Comparison of ENCODE assay signal across 25 cellular contexts in genomic region chr2:17835511-17835910, GRCh38. TPM values are rescaled to one million over a fixed set of nuclear protein-coding genes. Genes with fewer than 3 reads are reported as not detected.
DNase-seq lines count a peak whose midpoint lies in the region; ATAC-seq, FAIRE-seq and TF ChIP-seq lines count a peak whose summit lies in the region.
"Had no signal": no experiment of that assay in that cellular context is flagged by ENCODE, and none has a peak within 500 bp of the region (broad histone marks: within the 10 kb centered on the region; RNA-seq: fewer than 3 reads in every experiment).

No MANE protein-coding gene starts in this region.

- H3K14ac ChIP-seq in H1 (ENCODE audit: insufficient read length): no peak overlapping the region

- H3K9ac ChIP-seq in adipocyte (ENCODE audit: low read length): no peak overlapping the region
- no peak overlapping the region for H3K9ac ChIP-seq in H1 (replicated peaks in 1 of 4; ENCODE audit: extremely low read depth in 1 of 4, low read depth in 3 of 4, low read length in 3 of 4)
- no peak overlapping the region for H3K9ac ChIP-seq in mesendoderm (ENCODE audit: low read length)
- H3K9ac ChIP-seq: KMS-11 had no signal

- H4K8ac ChIP-seq in H1 (ENCODE audit: extremely low read depth, insufficient read depth, low read length) (no peak overlapping the region), mesendoderm (ENCODE audit: low read depth, low read length) (no peak overlapping the region)

- no peak overlapping the region for H4K91ac ChIP-seq in H1 (replicated peaks; ENCODE audit: insufficient read length, low read length)

- no peak overlapping the region for H2BK12ac ChIP-seq in H1 (ENCODE audit: low read depth, low read length)

- POLR2A ChIA-PET in H1 (lab: Charles Lee; ENCODE audit: partially characterized antibody): no interaction called here
- POLR2A ChIA-PET in OCI-LY7 (lab: Charles Lee): no interaction called here

- H3K4me1 ChIP-seq in adipocyte (ENCODE audit: control insufficient read depth, insufficient read depth, low read length): no peaks in the 10 kb centered on the region
- H3K4me1 ChIP-seq in H1 (replicated peaks in 1 of 4; ENCODE audit: control insufficient read depth in 3 of 4, insufficient read depth in 4 of 4, low read length in 3 of 4): no peaks in the 10 kb centered on the region
- H3K4me1 ChIP-seq in mesendoderm (ENCODE audit: control insufficient read depth, low read depth, low read length): no peaks in the 10 kb centered on the region
- H3K4me1 ChIP-seq in OCI-LY7 (ENCODE audit: insufficient read depth, low read length, poor library complexity, severe bottlenecking): no peaks in the 10 kb centered on the region
- H3K4me1 ChIP-seq: BE2C had no signal

- in situ Hi-C loops in GM13977 (cut with MboI; ENCODE audit: low pct_unique_long_range_greater_than_20kb, low sequenced_read_pairs, unreplicated experiment): loop anchor here (10.0 kb wide), 1 partner anchor 111 kb away; no protein-coding TSS in a partner anchor

- 93% methylated on average over 2 of the region's 2 CpGs; no CpG with 5 or more reads in 1 of the 2 experiments for WGBS in H1 (ENCODE audit: extremely low coverage in 1 of 2, insufficient coverage in 1 of 2, insufficient read length in 1 of 2, insufficient replicate concordance in 2 of 2, low coverage in 1 of 2, low lambda C conversion rate in 2 of 2, missing lambda C conversion rate in 1 of 2), 2 experiments
- WGBS in mesendoderm (ENCODE audit: extremely low coverage, insufficient coverage, low lambda C conversion rate): no CpG with 5 or more reads among the region's 2 CpGs

- H2BK20ac ChIP-seq in H1 (ENCODE audit: low read length): no peak overlapping the region

- DNase-seq in adipocyte (ENCODE audit: low read depth): peak; percentile 22
- DNase-seq in H1 (ENCODE audit: low read depth in 1 of 2, low spot score in 2 of 2): no peak
- DNase-seq in mesendoderm: peak; percentile 71
- no peak for DNase-seq in OCI-LY7 (ENCODE audit: low spot score)
- DNase-seq in GM19238 (ENCODE audit: insufficient read length, low spot score): no peak
- no peak for DNase-seq in GM13977 (ENCODE audit: low spot score)
- DNase-seq: ACHN; BE2C; C1 segment of cervical spinal cord; CD4-positive, CD25-positive, alpha-beta regulatory T cell; CD8-positive, alpha-beta memory T cell; COR-L47; DMS 273 treated with DMSO at 0.1 percent for 48 hours; DMS53; DND-41 had no signal

- H3K56ac ChIP-seq in H1 (replicated peaks; ENCODE audit: insufficient read length, low read depth, low read length) (no peak overlapping the region), mesendoderm (ENCODE audit: low read length) (no peak overlapping the region)

- peak; percentile 19 to 21; a peak in 2 of 4 replicates for TF ChIP-seq RAD21 in H1 (IDR thresholded peaks at IDR 0.05 in 1 of 2, conservative IDR thresholded peaks at IDR 0.05 in 1 of 2; ENCODE audit: low read depth in 2 of 2, low read length in 2 of 2)

- TF ChIP-seq POLR2A in H1 (IDR thresholded peaks at IDR 0.05; ENCODE audit: control extremely low read depth in 1 of 2, low read depth in 2 of 2, low read length in 2 of 2): no peak

- no peaks in the 10 kb centered on the region for H3K9me3 ChIP-seq in adipocyte (ENCODE audit: control insufficient read depth, low read length)
- no peaks in the 10 kb centered on the region for H3K9me3 ChIP-seq in H1 (ENCODE audit: insufficient read depth in 2 of 2, low read depth in 1 of 2, low read length in 1 of 2)
- H3K9me3 ChIP-seq in OCI-LY7 (ENCODE audit: low read length): no peaks in the 10 kb centered on the region; the same call in 1 of the 2 replicates
- H3K9me3 ChIP-seq: BE2C, HAP-1 had no signal

- H2BK120ac ChIP-seq in H1 (replicated peaks; ENCODE audit: low read depth, low read length) (no peak overlapping the region), mesendoderm (ENCODE audit: low read depth, low read length) (no peak overlapping the region)

- ATAC-seq in GM18519 (IDR thresholded peaks at IDR 0.05; ENCODE audit: low FRiP score, unreplicated experiment): no peak

- intact Hi-C loops in OCI-LY7 (cut with micrococcal nuclease; ENCODE audit: unreplicated experiment): loop anchor here (10.0 kb wide), 1 partner anchor 361 kb away; no protein-coding TSS in a partner anchor

- TF ChIP-seq CTCF in H1 (IDR thresholded peaks at IDR 0.05; ENCODE audit: control extremely low read depth in 1 of 3, insufficient read depth in 1 of 3, low read depth in 1 of 3, low read length in 3 of 3) (peak in 1 of 3 experiments; percentile 11; a peak in 1 of 4 replicates), OCI-LY7 (conservative IDR thresholded peaks at IDR 0.05; ENCODE audit: low read length) (no peak), GM13977 (IDR thresholded peaks at IDR 0.05; ENCODE audit: extremely low read depth, insufficient read depth, missing control alignments) (no peak)

- H3K4me3 ChIP-seq in adipocyte (ENCODE audit: low read length): no peak overlapping the region
- H3K4me3 ChIP-seq in H1 (ENCODE audit: extremely low read depth in 1 of 4, insufficient read depth in 2 of 4, low read depth in 3 of 4, low read length in 4 of 4): no peak overlapping the region
- no peak overlapping the region for H3K4me3 ChIP-seq in mesendoderm (ENCODE audit: low read length)
- H3K4me3 ChIP-seq in OCI-LY7 (ENCODE audit: low read depth, low read length, poor library complexity, severe bottlenecking): no peak overlapping the region
- H3K4me3 ChIP-seq: HAP-1 had no signal

- BruUV-seq in OCI-LY7 (replicated peaks; lab: Mats Ljungman, UMichigan): no TSS peak

- no peak overlapping the region for H3K23ac ChIP-seq in H1 (ENCODE audit: insufficient read length)
- H3K23ac ChIP-seq in mesendoderm (ENCODE audit: low read length): no peak overlapping the region

- H3K36me3 ChIP-seq in adipocyte (ENCODE audit: control insufficient read depth, insufficient read depth, low read length, severe bottlenecking) (no peaks in the 10 kb centered on the region), H1 (ENCODE audit: control insufficient read depth in 2 of 4, insufficient read depth in 4 of 4, low read length in 3 of 4) (no peaks in the 10 kb centered on the region), mesendoderm (ENCODE audit: control insufficient read depth, insufficient read depth, low read length) (no peaks in the 10 kb centered on the region), OCI-LY7 (ENCODE audit: insufficient read depth, low read length) (no peaks in the 10 kb centered on the region)
- H3K36me3 ChIP-seq: BE2C, HAP-1 had no signal

- CTCF ChIA-PET in H1 (lab: Charles Lee; ENCODE audit: partially characterized antibody): interaction anchor here (1.3 to 1.6 kb wide), 2 partner anchors 15 to 19 kb away, joined by 3 read pairs; partner anchors contain the start of gene MSGN1
- CTCF ChIA-PET in OCI-LY7 (lab: Charles Lee; ENCODE audit: unreplicated experiment): no interaction called here

- no peak overlapping the region for H3K4me2 ChIP-seq in H1 (ENCODE audit: insufficient read depth in 1 of 2, low read depth in 2 of 2, low read length in 2 of 2)
- H3K4me2 ChIP-seq in mesendoderm (ENCODE audit: low read length): no peak overlapping the region
- H3K4me2 ChIP-seq in OCI-LY7 (ENCODE audit: low read length): no peak overlapping the region
- H3K4me2 ChIP-seq: KMS-11 had no signal

- TF ChIP-seq EP300 in H1 (IDR thresholded peaks at IDR 0.05; ENCODE audit: borderline replicate concordance in 1 of 2, low read depth in 2 of 2, low read length in 2 of 2): no peak

- H3K79me1 ChIP-seq in H1 (ENCODE audit: low read depth, low read length): no peaks in the 10 kb centered on the region
- no peaks in the 10 kb centered on the region for H3K79me1 ChIP-seq in mesendoderm (ENCODE audit: low read length)

- no peak for FAIRE-seq in H1 (lab: Jason Lieb, UNC)
- FAIRE-seq: A204.1, G401.6, GM12891, GM18507, GM19239 had no signal

- H3K27ac ChIP-seq in H1 (ENCODE audit: low read depth, low read length): no peak overlapping the region
- no peak overlapping the region for H3K27ac ChIP-seq in mesendoderm (ENCODE audit: low read depth, low read length)
- no peak overlapping the region for H3K27ac ChIP-seq in OCI-LY7 (ENCODE audit: low read depth, low read length, poor library complexity, severe bottlenecking)
- H3K27ac ChIP-seq: KMS-11 had no signal

- H2AFZ ChIP-seq in H1 (ENCODE audit: low read length) (no peak overlapping the region), OCI-LY7 (ENCODE audit: low read length) (no peak overlapping the region)

- H3K9me2 ChIP-seq in OCI-LY7 (ENCODE audit: insufficient read depth, low read length): no peaks in the 10 kb centered on the region

- H2AK5ac ChIP-seq in H1 (ENCODE audit: low read depth, low read length) (no peak overlapping the region), mesendoderm (ENCODE audit: low read length) (no peak overlapping the region)

- H3K79me2 ChIP-seq in H1 (ENCODE audit: control insufficient read depth in 1 of 2, insufficient read depth in 2 of 2, low read length in 2 of 2) (no peaks in the 10 kb centered on the region), mesendoderm (ENCODE audit: control insufficient read depth, insufficient read depth, low read length) (no peaks in the 10 kb centered on the region), OCI-LY7 (ENCODE audit: insufficient read depth, low read depth, low read length) (no peaks in the 10 kb centered on the region)

- no peak overlapping the region for H2BK5ac ChIP-seq in H1 (ENCODE audit: low read depth, low read length)
- no peak overlapping the region for H2BK5ac ChIP-seq in mesendoderm (ENCODE audit: low read length)

- H3K27me3 ChIP-seq in adipocyte (replicated peaks; ENCODE audit: control insufficient read depth, insufficient read depth, low read length) (peaks cover 8% of the 10 kb centered on the region), H1 (replicated peaks in 1 of 4; ENCODE audit: control insufficient read depth in 3 of 4, extremely low read depth in 1 of 4, insufficient read depth in 3 of 4, low read length in 3 of 4) (no peaks in the 10 kb centered on the region; a peak in 3 of 7 replicates), mesendoderm (ENCODE audit: insufficient read depth, low read length, poor library complexity) (no peaks in the 10 kb centered on the region)
- H3K27me3 ChIP-seq: BE2C had no signal

- H3K18ac ChIP-seq in H1 (ENCODE audit: extremely low read depth, low read length) (no peak overlapping the region), mesendoderm (ENCODE audit: low read length) (no peak overlapping the region)

- no peaks in the 10 kb centered on the region for H3K23me2 ChIP-seq in H1 (ENCODE audit: low read depth, low read length)

- no peak overlapping the region for H4K5ac ChIP-seq in H1 (ENCODE audit: insufficient read length, low read depth, low read length)
- H4K5ac ChIP-seq in mesendoderm (ENCODE audit: low read length): no peak overlapping the region

- H4K20me1 ChIP-seq in H1 (replicated peaks in 1 of 2; ENCODE audit: control insufficient read depth in 1 of 2, insufficient read depth in 2 of 2, low read length in 2 of 2): no peaks in the 10 kb centered on the region
- no peaks in the 10 kb centered on the region for H4K20me1 ChIP-seq in OCI-LY7 (ENCODE audit: insufficient read depth, low read length)

- no peak overlapping the region for H2BK15ac ChIP-seq in H1 (ENCODE audit: low read length)
- no peak overlapping the region for H2BK15ac ChIP-seq in mesendoderm (replicated peaks; ENCODE audit: low read depth)

- H3K4ac ChIP-seq in H1 (replicated peaks; ENCODE audit: insufficient read length, low read depth, low read length) (no peak overlapping the region), mesendoderm (ENCODE audit: low read depth, low read length) (no peak overlapping the region)

RNA-seq across cellular contexts. Expression of gene MSGN1, which starts 19.3 kb away (rescaled TPM):
- not detected in 2 replicates for total RNA-seq in H1 (2021; fragmentation: NEBNext Ultra II Directional; extraction: Animal tissue kit (Norgen Biotek cat#: 25700))
- polyA plus RNA-seq in H1 (2011; rRNA removed): not detected in 2 replicates
- polyA plus RNA-seq in H1 (2011; cell fraction: cytosol; rRNA removed): not detected
- not detected for polyA plus RNA-seq in H1 (2011; cell fraction: nucleus; rRNA removed)
- polyA plus RNA-seq in H1 (2012, experiment 1 of 2): not detected in 4 replicates
- not detected for polyA plus RNA-seq in H1 (2012, experiment 2 of 2)
- not detected for polyA plus RNA-seq in H1 (2013, experiment 1 of 2)
- not detected for polyA plus RNA-seq in H1 (2013, experiment 2 of 2)
- polyA minus RNA-seq in H1 (2011; rRNA and poly(A)+ RNA removed): not detected in 2 replicates
- polyA minus RNA-seq in H1 (2011; cell fraction: cytosol; rRNA and poly(A)+ RNA removed): not detected
- polyA minus RNA-seq in H1 (2011; cell fraction: nucleus; rRNA and poly(A)+ RNA removed): not detected
- polyA plus RNA-seq in mesendoderm (2013, experiment 1 of 2): not detected
- not detected for polyA plus RNA-seq in mesendoderm (2013, experiment 2 of 2)
- total RNA-seq in OCI-LY7 (2014; rRNA removed; shearing (Covaris generic)): not detected in 2 replicates
- not detected in 2 replicates for total RNA-seq in OCI-LY7 (2022)
- total RNA-seq: CD4-positive, CD25-positive, alpha-beta regulatory T cell; CD8-positive, alpha-beta memory T cell; H4; HT-29 had no signal
- polyA plus RNA-seq: CD4-positive, CD25-positive, alpha-beta regulatory T cell; CD8-positive, alpha-beta memory T cell had no signal

RNA-seq across cellular contexts. Expression of gene KCNS3, which starts 43.0 kb away (rescaled TPM):
- total RNA-seq in H1 (2021; fragmentation: NEBNext Ultra II Directional; extraction: Animal tissue kit (Norgen Biotek cat#: 25700)): 20.5 and 22.7 TPM in 2 replicates
- 23.0 and 28.6 TPM in 2 replicates for polyA plus RNA-seq in H1 (2011; rRNA removed)
- polyA plus RNA-seq in H1 (2011; cell fraction: cytosol; rRNA removed): 23.4 TPM
- 20.2 TPM for polyA plus RNA-seq in H1 (2011; cell fraction: nucleus; rRNA removed)
- polyA plus RNA-seq in H1 (2012, experiment 1 of 2): 20.8 to 22.2 TPM (median 21.6 TPM) in 4 replicates
- 10.1 TPM for polyA plus RNA-seq in H1 (2012, experiment 2 of 2)
- polyA plus RNA-seq in H1 (2013, experiment 1 of 2): 13.6 TPM
- 14.6 TPM for polyA plus RNA-seq in H1 (2013, experiment 2 of 2)
- 39.8 and 57.9 TPM in 2 replicates for polyA minus RNA-seq in H1 (2011; rRNA and poly(A)+ RNA removed)
- 14.2 TPM for polyA minus RNA-seq in H1 (2011; cell fraction: cytosol; rRNA and poly(A)+ RNA removed)
- 25.1 TPM for polyA minus RNA-seq in H1 (2011; cell fraction: nucleus; rRNA and poly(A)+ RNA removed)
- 4.5 TPM for polyA plus RNA-seq in mesendoderm (2013, experiment 1 of 2)
- polyA plus RNA-seq in mesendoderm (2013, experiment 2 of 2): 4.9 TPM
- not detected in 2 replicates for total RNA-seq in OCI-LY7 (2014; rRNA removed; shearing (Covaris generic))
- total RNA-seq in OCI-LY7 (2022): not detected in 2 replicates
- total RNA-seq: CD4-positive, CD25-positive, alpha-beta regulatory T cell; CD8-positive, alpha-beta memory T cell; HT-29 had no signal
- polyA plus RNA-seq: CD4-positive, CD25-positive, alpha-beta regulatory T cell; CD8-positive, alpha-beta memory T cell had no signal

Comparison
In these comparisons a context has a peak if more than half of its experiments do, and no peak if none do; other contexts are left out.
1. DNase-seq: peak in adipocyte (single experiment) and mesendoderm (single experiment); none in H1 (0 of 2), OCI-LY7 (single experiment), GM19238 (single experiment) and GM13977 (single experiment).
2. RNA of gene KCNS3, which starts 43.0 kb away (total RNA-seq): 20.5 to 22.7 TPM in H1; not detected in OCI-LY7; every median in the first group is over 10 times any median in the second.